Comparison of ENCODE assay signal across 8 cellular contexts in genomic region chr16:23148513-23149266, GRCh38. TPM values are rescaled to one million over a fixed set of nuclear protein-coding genes. Genes with fewer than 3 reads are reported as not detected.
DNase-seq lines count a peak whose midpoint lies in the region; ATAC-seq, FAIRE-seq and TF ChIP-seq lines count a peak whose summit lies in the region.

No MANE protein-coding gene starts in this region.

- DNase-seq in C1 segment of cervical spinal cord (lab: John Stamatoyannopoulos, UW) (peak in 10 of 14 donors; percentile 28 to 69 (median 49)), SK-N-MC (ENCODE audit: low read depth, low spot score) (no peak), heart right ventricle (peak; percentile 64 to 85), progenitor cell of endocrine pancreas (ENCODE audit: low spot score, unreplicated experiment) (peak; percentile 10), urothelium cell line (ENCODE audit: low spot score) (peak; percentile 50)
- DNase-seq in activated naive CD8-positive, alpha-beta T cell treated with anti-CD3 and anti-CD28 coated beads, Interleukin-2, amount 10 ng/mL, durations not matched to agents 7 days and 5 days, result peak; percentile 69

- peak overlapping the region; percentile 77 for H3K27ac Mint-ChIP-seq in activated naive CD8-positive, alpha-beta T cell treated with anti-CD3 and anti-CD28 coated beads, Interleukin-2, amount 10 ng/mL, durations not matched to agents 7 days and 5 days
- peak overlapping the region; percentile 85 for H3K27ac Mint-ChIP-seq in progenitor cell of endocrine pancreas

- peak overlapping the region; percentile 88 for H3K4me3 Mint-ChIP-seq in activated naive CD8-positive, alpha-beta T cell treated with anti-CD3 and anti-CD28 coated beads, Interleukin-2, amount 10 ng/mL, durations not matched to agents 7 days and 5 days
- peak overlapping the region; percentile 87 for H3K4me3 Mint-ChIP-seq in progenitor cell of endocrine pancreas (ENCODE audit: low read depth)

- H3K4me1 ChIP-seq in heart right ventricle, result peaks cover 3 to 54% (median 46%) of the 10 kb centered on the region in 9 donors

- peak; percentile 35 for ATAC-seq in GM19397 (IDR thresholded peaks at IDR 0.05; ENCODE audit: unreplicated experiment)
- peak; percentile 28 for ATAC-seq in HG03460 (IDR thresholded peaks at IDR 0.05; ENCODE audit: unreplicated experiment)
- ATAC-seq in activated naive CD8-positive, alpha-beta T cell treated with anti-CD3 and anti-CD28 coated beads, Interleukin-2, amount 10 ng/mL, durations not matched to agents 7 days and 5 days (ENCODE audit: low read depth), result peak; percentile 16
- ATAC-seq in heart right ventricle, result peak; percentile 21 to 74 (median 52)

- no peaks in the 10 kb centered on the region for H3K36me3 Mint-ChIP-seq in activated naive CD8-positive, alpha-beta T cell treated with anti-CD3 and anti-CD28 coated beads, Interleukin-2, amount 10 ng/mL, durations not matched to agents 7 days and 5 days
- no peaks in the 10 kb centered on the region for H3K36me3 Mint-ChIP-seq in progenitor cell of endocrine pancreas (ENCODE audit: insufficient read depth)

- H3K27ac ChIP-seq in SK-N-MC, result no peak overlapping the region
- H3K27ac ChIP-seq in heart right ventricle, result peak overlapping the region; percentile 73 to 96 (median 84)

- no peak for FAIRE-seq in urothelium cell line (lab: Jason Lieb, UNC)

- H3K4me3 ChIP-seq in SK-N-MC, result peak overlapping the region; percentile 83
- peak overlapping the region; percentile 37 to 92 (median 78) for H3K4me3 ChIP-seq in heart right ventricle

- H3K9me3 Mint-ChIP-seq in activated naive CD8-positive, alpha-beta T cell treated with anti-CD3 and anti-CD28 coated beads, Interleukin-2, amount 10 ng/mL, durations not matched to agents 7 days and 5 days, result no peaks in the 10 kb centered on the region
- H3K9me3 Mint-ChIP-seq in progenitor cell of endocrine pancreas (ENCODE audit: low read depth), result no peaks in the 10 kb centered on the region

- intact Hi-C loops in heart right ventricle (cut with DNase I), result loop anchor here in 7 of 10 donors (2.0 to 10.0 kb wide), 5 partner anchors 64 to 84 kb away; no protein-coding TSS in a partner anchor

- 0 to 1% methylated on average over 95 to 102 of the region's 103 CpGs for WGBS in heart right ventricle, 2 donors

- H3K36me3 ChIP-seq in SK-N-MC (ENCODE audit: insufficient read depth, low read length) (no peaks in the 10 kb centered on the region), heart right ventricle (no peaks in the 10 kb centered on the region)

- peak overlapping the region; percentile 59 for H3K9ac ChIP-seq in SK-N-MC (ENCODE audit: insufficient read length)

- H3K27me3 ChIP-seq in heart right ventricle, result peaks cover 0 to 1% (median 0%) of the 10 kb centered on the region in 7 donors

- H3K9me3 ChIP-seq in SK-N-MC (ENCODE audit: low read depth, low read length) (no peaks in the 10 kb centered on the region), heart right ventricle (no peaks in the 10 kb centered on the region)

- H3K27me3 Mint-ChIP-seq in activated naive CD8-positive, alpha-beta T cell treated with anti-CD3 and anti-CD28 coated beads, Interleukin-2, amount 10 ng/mL, durations not matched to agents 7 days and 5 days, result peaks cover 9% of the 10 kb centered on the region
- H3K27me3 Mint-ChIP-seq in progenitor cell of endocrine pancreas, result peaks cover 26% of the 10 kb centered on the region

- peaks cover 25% of the 10 kb centered on the region for H3K4me1 Mint-ChIP-seq in activated naive CD8-positive, alpha-beta T cell treated with anti-CD3 and anti-CD28 coated beads, Interleukin-2, amount 10 ng/mL, durations not matched to agents 7 days and 5 days
- H3K4me1 Mint-ChIP-seq in progenitor cell of endocrine pancreas (ENCODE audit: low read depth), result peaks cover 8% of the 10 kb centered on the region

- no peak for TF ChIP-seq CTCF in heart right ventricle (IDR thresholded peaks at IDR 0.05)
- no peak for TF ChIP-seq CTCF in progenitor cell of endocrine pancreas (IDR thresholded peaks at IDR 0.05; ENCODE audit: unreplicated experiment)

- POLR2A ChIA-PET in activated naive CD8-positive, alpha-beta T cell treated with anti-CD3 and anti-CD28 coated beads, Interleukin-2, amount 10 ng/mL, durations not matched to agents 7 days and 5 days (lab: Charles Lee), result interaction anchor here (1.4 kb wide), 1 partner anchor 53 kb away, joined by 4 read pairs; no protein-coding TSS in a partner anchor

RNA-seq across cellular contexts. Expression of gene USP31, which starts 0.6 kb away (rescaled TPM):
- total RNA-seq in activated naive CD8-positive, alpha-beta T cell treated with anti-CD3 and anti-CD28 coated beads, Interleukin-2, amount 10 ng/mL, durations not matched to agents 7 days and 5 days, result 1 to 10 TPM; 5.7 to 6.0 TPM
- total RNA-seq in heart right ventricle (10 to 100 TPM; 19.0 to 32.1 (median 23.2) TPM), progenitor cell of endocrine pancreas (10.5 and 11.7 TPM in 2 replicates)
- polyA plus RNA-seq in heart right ventricle, result 10 to 100 TPM in 1 of 2 donors, 1 to 10 TPM in 1; 8.9 to 21.8 TPM

RNA-seq across cellular contexts. Expression of gene SCNN1G, which starts 33.9 kb away (rescaled TPM):
- not detected for total RNA-seq in activated naive CD8-positive, alpha-beta T cell treated with anti-CD3 and anti-CD28 coated beads, Interleukin-2, amount 10 ng/mL, durations not matched to agents 7 days and 5 days
- total RNA-seq in heart right ventricle (under 1 TPM in 3 of 10 donors, not detected in 7; 0.05 to 0.30 (median 0.12) TPM), progenitor cell of endocrine pancreas (1.2 and 1.5 TPM in 2 replicates)
- under 1 TPM in 1 of 2 donors, not detected in 1; 0.03 TPM for polyA plus RNA-seq in heart right ventricle
